19 cellular contexts compared by ENCODE assay signal in genomic region chr5:81426347-81426746, GRCh38. TPM values are rescaled to one million over a fixed set of nuclear protein-coding genes. Genes with fewer than 3 reads are reported as not detected.
DNase-seq lines count a peak whose midpoint lies in the region; ATAC-seq and TF ChIP-seq lines count a peak whose summit lies in the region.
"Had no signal": no experiment of that assay in that cellular context is flagged by ENCODE, and none has a peak within 500 bp of the region (broad histone marks: within the 10 kb centered on the region; RNA-seq: fewer than 3 reads in every experiment).

No MANE protein-coding gene starts in this region.

- peak overlapping the region; percentile 59 for H3K27ac ChIP-seq in cardiac muscle cell
- H3K27ac ChIP-seq: body of pancreas, SJCRH30 had no signal

- no peak overlapping the region for H3K4me3 ChIP-seq in cardiac muscle cell
- H3K4me3 ChIP-seq: body of pancreas, SJCRH30 had no signal

- no peaks in the 10 kb centered on the region for H3K27me3 ChIP-seq in cardiac muscle cell
- H3K27me3 ChIP-seq: body of pancreas, SJCRH30 had no signal

- no peaks in the 10 kb centered on the region for H3K36me3 ChIP-seq in cardiac muscle cell
- H3K36me3 ChIP-seq: SJCRH30 had no signal

- H3K27ac Mint-ChIP-seq in naive B cell = peak overlapping the region; percentile 26 to 94 (median 76)

- H3K4me1 Mint-ChIP-seq in naive B cell = peaks cover 0 to 10% (median 7%) of the 10 kb centered on the region in 3 donors

- H3K9me3 ChIP-seq in cardiac muscle cell (ENCODE audit: low read depth) = no peaks in the 10 kb centered on the region
- H3K9me3 ChIP-seq: body of pancreas, SJCRH30 had no signal

- DNase-seq in cardiac muscle cell (ENCODE audit: low read depth in 1 of 2, low spot score in 1 of 2) = no peak
- no peak for DNase-seq in cardiac septum (ENCODE audit: low spot score)
- peak; percentile 35 for DNase-seq in cerebellar cortex (ENCODE audit: low spot score)
- DNase-seq in naive B cell = no peak
- no peak for DNase-seq in activated T-cell treated with anti-CD3 and anti-CD28 coated beads for 4 hours
- DNase-seq in NOMO-1 treated with DMSO at 0.1 percent for 48 hours (lab: John Stamatoyannopoulos, UW; ENCODE audit: unreplicated experiment) = no peak
- DNase-seq in omental fat pad (ENCODE audit: low spot score) = no peak
- DNase-seq: ACHN; activated CD8-positive, alpha-beta memory T cell treated with anti-CD3 and anti-CD28 coated beads for 24 hours; body of pancreas; COR-L47; effector memory CD4-positive, alpha-beta T cell; islet precursor cell; NCI-H1092; NK-92 treated with Interleukin-12 subunit alpha and Interleukin-12 subunit beta, amount 100 ng/mL, for 24 hours; SJCRH30; stimulated activated CD4-positive, alpha-beta T cell treated with anti-CD3 and anti-CD28 coated beads, Interleukin-1b, Interleukin-23, amount 100 ng/mL, for 48 hours; stimulated activated CD8-positive, alpha-beta memory T cell treated with anti-CD3 and anti-CD28 coated beads, Interleukin-4, amount 100 ng/mL, for 48 hours had no signal

- ATAC-seq in naive B cell (ENCODE audit: low read depth in 2 of 2) (no peak), HG03565 (IDR thresholded peaks at IDR 0.05; ENCODE audit: unreplicated experiment) (no peak), omental fat pad (ENCODE audit: low FRiP score) (no peak)
- ATAC-seq: body of pancreas had no signal

- H3K9me3 Mint-ChIP-seq in naive B cell = no peaks in the 10 kb centered on the region

- H3K27me3 Mint-ChIP-seq in naive B cell = no peaks in the 10 kb centered on the region

- no peaks in the 10 kb centered on the region for H3K36me3 Mint-ChIP-seq in naive B cell

- no peaks in the 10 kb centered on the region for H3K4me1 ChIP-seq in cardiac muscle cell (ENCODE audit: low read depth)

- no peak overlapping the region for H3K4me3 Mint-ChIP-seq in naive B cell

- TF ChIP-seq CTCF in cardiac muscle cell (IDR thresholded peaks at IDR 0.05; ENCODE audit: low read depth, low read length) (no peak), omental fat pad (IDR thresholded peaks at IDR 0.05) (no peak)

- intact Hi-C loops in cardiac septum (cut with DNase I) = loop anchor here (2.0 to 10.0 kb wide), 5 partner anchors 81 to 798 kb away; partner anchors contain the start of gene SSBP2

RNA-seq across cellular contexts. Expression of gene ACOT12, which starts 32.4 kb away (rescaled TPM):
- total RNA-seq in cardiac muscle cell = not detected in 2 replicates
- polyA plus RNA-seq in cardiac muscle cell = not detected in 2 replicates
- total RNA-seq in cardiac septum = not detected
- not detected for polyA plus RNA-seq in naive B cell (ENCODE audit: low read depth in 6 of 6)
- total RNA-seq in omental fat pad = not detected
- total RNA-seq: body of pancreas had no signal
